ENCODE assay signal across 16 cellular contexts in the genomic region with DNA sequence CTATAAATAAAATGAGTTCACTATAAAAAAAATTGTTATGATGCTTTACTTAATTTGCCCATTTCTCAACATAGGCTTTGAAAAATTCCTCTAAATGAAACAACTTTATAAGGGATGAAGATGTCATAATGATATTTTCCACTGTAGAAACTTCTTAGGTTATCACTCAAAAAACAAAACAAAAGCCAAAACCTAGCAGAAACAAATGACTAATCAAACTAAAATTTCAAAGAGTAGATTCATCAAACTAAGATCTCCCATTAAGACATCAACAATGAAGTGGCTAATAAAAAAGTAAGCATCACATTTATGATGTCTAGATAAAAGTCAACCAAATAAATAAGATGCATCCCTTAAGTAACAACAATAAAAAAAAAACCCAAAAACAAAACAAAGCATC. TPM values are rescaled to one million over a fixed set of nuclear protein-coding genes. Genes with fewer than 3 reads are reported as not detected.
DNase-seq lines count a peak whose midpoint lies in the region; ATAC-seq and FAIRE-seq lines count a peak whose summit lies in the region.
"Had no signal": no experiment of that assay in that cellular context is flagged by ENCODE, and none has a peak within 500 bp of the region (broad histone marks: within the 10 kb centered on the region; RNA-seq: fewer than 3 reads in every experiment).

No MANE protein-coding gene starts in this region.

- peak; percentile 99 for FAIRE-seq in endometrium (lab: Jason Lieb, UNC)
- no peak for FAIRE-seq in RCC 7860 (lab: Jason Lieb, UNC)
- FAIRE-seq: GM12891, GM18507 had no signal

- ATAC-seq in GM19035 (IDR thresholded peaks at IDR 0.05; ENCODE audit: unreplicated experiment) (no peak), GM19395 (IDR thresholded peaks at IDR 0.05; ENCODE audit: unreplicated experiment) (no peak)

- peak; percentile 51 for DNase-seq in ELR (ENCODE audit: low read depth)
- peak; percentile 19 for DNase-seq in M059J (ENCODE audit: low read depth)
- DNase-seq in RCC 7860 (ENCODE audit: low spot score) = no peak
- DNase-seq: ACHN; AML-193; Caco-2; CD4-positive, alpha-beta T cell; DMS153; DMS79; GOT3; H9 had no signal

RNA-seq across cellular contexts. Expression of gene TTC7B, which starts 36.9 kb away (rescaled TPM):
- total RNA-seq in M059J (2014; rRNA removed; shearing (Covaris generic)) = 10.6 and 18.0 TPM in 2 replicates
